Comparison of ENCODE assay signal across 9 cellular contexts in genomic region chr6:77815531-77815930, GRCh38.
"Had no signal": no experiment of that assay in that cellular context is flagged by ENCODE, and none has a peak within 500 bp of the region (broad histone marks: within the 10 kb centered on the region; RNA-seq: fewer than 3 reads in every experiment).

No MANE protein-coding gene starts in this region.

- H3K9me3 ChIP-seq: HAP-1 had no signal

- H3K4me1 ChIP-seq: HAP-1 had no signal

- H3K27ac Mint-ChIP-seq: HFFc6 had no signal

- H3K4me3 Mint-ChIP-seq: HFFc6 had no signal

- H3K27ac ChIP-seq: GM23248, HL-60 had no signal

- DNase-seq: GM23248, GOT3, H7, HFFc6, IMR-90 had no signal

- H3K36me3 ChIP-seq: HAP-1 had no signal

- H3K9ac ChIP-seq: GM23248 had no signal

- H3K4me3 ChIP-seq: GM23248, HAP-1, K562 had no signal

- FAIRE-seq: K562 had no signal

- ATAC-seq: HCT116, K562 had no signal

- H2AFZ ChIP-seq: GM23248 had no signal
